Comparison of ENCODE assay signal across 2 cellular contexts in genomic region chr15:56959318-56959648, GRCh38.
TF ChIP-seq lines count a peak whose summit lies in the region.

No MANE protein-coding gene starts in this region.

TF ChIP-seq in WTC11, 78 proteins besides CTCF, POLR2A, EP300 and RAD21 (continued from another document):
- TF ChIP-seq, protein P1, sequence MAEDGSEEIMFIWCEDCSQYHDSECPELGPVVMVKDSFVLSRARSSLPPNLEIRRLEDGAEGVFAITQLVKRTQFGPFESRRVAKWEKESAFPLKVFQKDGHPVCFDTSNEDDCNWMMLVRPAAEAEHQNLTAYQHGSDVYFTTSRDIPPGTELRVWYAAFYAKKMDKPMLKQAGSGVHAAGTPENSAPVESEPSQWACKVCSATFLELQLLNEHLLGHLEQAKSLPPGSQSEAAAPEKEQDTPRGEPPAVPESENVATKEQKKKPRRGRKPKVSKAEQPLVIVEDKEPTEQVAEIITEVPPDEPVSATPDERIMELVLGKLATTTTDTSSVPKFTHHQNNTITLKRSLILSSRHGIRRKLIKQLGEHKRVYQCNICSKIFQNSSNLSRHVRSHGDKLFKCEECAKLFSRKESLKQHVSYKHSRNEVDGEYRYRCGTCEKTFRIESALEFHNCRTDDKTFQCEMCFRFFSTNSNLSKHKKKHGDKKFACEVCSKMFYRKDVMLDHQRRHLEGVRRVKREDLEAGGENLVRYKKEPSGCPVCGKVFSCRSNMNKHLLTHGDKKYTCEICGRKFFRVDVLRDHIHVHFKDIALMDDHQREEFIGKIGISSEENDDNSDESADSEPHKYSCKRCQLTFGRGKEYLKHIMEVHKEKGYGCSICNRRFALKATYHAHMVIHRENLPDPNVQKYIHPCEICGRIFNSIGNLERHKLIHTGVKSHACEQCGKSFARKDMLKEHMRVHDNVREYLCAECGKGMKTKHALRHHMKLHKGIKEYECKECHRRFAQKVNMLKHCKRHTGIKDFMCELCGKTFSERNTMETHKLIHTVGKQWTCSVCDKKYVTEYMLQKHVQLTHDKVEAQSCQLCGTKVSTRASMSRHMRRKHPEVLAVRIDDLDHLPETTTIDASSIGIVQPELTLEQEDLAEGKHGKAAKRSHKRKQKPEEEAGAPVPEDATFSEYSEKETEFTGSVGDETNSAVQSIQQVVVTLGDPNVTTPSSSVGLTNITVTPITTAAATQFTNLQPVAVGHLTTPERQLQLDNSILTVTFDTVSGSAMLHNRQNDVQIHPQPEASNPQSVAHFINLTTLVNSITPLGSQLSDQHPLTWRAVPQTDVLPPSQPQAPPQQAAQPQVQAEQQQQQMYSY (CRISPR knock-in tag; IDR thresholded peaks at IDR 0.05), result no peak
- TF ChIP-seq CREM (CRISPR knock-in tag; IDR thresholded peaks at IDR 0.05), result no peak

TF ChIP-seq in HepG2, 621 proteins besides CTCF, POLR2A, EP300 and RAD21 (continued from another document):
- TF ChIP-seq, protein P2, sequence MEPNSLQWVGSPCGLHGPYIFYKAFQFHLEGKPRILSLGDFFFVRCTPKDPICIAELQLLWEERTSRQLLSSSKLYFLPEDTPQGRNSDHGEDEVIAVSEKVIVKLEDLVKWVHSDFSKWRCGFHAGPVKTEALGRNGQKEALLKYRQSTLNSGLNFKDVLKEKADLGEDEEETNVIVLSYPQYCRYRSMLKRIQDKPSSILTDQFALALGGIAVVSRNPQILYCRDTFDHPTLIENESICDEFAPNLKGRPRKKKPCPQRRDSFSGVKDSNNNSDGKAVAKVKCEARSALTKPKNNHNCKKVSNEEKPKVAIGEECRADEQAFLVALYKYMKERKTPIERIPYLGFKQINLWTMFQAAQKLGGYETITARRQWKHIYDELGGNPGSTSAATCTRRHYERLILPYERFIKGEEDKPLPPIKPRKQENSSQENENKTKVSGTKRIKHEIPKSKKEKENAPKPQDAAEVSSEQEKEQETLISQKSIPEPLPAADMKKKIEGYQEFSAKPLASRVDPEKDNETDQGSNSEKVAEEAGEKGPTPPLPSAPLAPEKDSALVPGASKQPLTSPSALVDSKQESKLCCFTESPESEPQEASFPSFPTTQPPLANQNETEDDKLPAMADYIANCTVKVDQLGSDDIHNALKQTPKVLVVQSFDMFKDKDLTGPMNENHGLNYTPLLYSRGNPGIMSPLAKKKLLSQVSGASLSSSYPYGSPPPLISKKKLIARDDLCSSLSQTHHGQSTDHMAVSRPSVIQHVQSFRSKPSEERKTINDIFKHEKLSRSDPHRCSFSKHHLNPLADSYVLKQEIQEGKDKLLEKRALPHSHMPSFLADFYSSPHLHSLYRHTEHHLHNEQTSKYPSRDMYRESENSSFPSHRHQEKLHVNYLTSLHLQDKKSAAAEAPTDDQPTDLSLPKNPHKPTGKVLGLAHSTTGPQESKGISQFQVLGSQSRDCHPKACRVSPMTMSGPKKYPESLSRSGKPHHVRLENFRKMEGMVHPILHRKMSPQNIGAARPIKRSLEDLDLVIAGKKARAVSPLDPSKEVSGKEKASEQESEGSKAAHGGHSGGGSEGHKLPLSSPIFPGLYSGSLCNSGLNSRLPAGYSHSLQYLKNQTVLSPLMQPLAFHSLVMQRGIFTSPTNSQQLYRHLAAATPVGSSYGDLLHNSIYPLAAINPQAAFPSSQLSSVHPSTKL (CRISPR knock-in tag; IDR thresholded peaks at IDR 0.05), result 0 out of 2 replicates have a peak, but pooled peaks have one; percentile 10
TF ChIP-seq in HepG2: peak in this region for 5.
